Comparison of ENCODE assay signal across 29 cellular contexts in the genomic region with DNA sequence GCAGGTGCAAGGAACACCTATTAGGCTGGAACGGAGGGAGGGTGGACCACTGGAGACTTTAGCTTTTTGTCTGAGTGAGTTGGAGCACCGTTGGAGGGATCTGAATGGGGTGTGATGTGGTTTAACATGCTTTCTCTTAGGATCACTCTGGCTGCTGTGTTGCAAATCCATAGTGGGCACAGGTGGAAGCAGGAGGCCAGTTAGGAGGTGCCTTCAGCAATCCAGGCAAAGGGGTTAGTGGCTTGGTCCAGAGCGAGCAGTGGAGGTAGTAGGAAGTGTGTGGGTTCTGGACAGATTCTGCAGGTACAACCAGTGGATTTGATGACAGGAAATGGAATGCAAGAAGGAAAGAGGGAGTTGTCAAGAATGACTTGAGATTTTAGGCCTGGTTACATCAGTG.
DNase-seq lines count a peak whose midpoint lies in the region; ATAC-seq, FAIRE-seq and TF ChIP-seq lines count a peak whose summit lies in the region.
"Had no signal": no experiment of that assay in that cellular context is flagged by ENCODE, and none has a peak within 500 bp of the region (broad histone marks: within the 10 kb centered on the region; RNA-seq: fewer than 3 reads in every experiment).

No MANE protein-coding gene starts in this region.

- H3K27ac ChIP-seq in A549 (no peak overlapping the region), Panc1 (ENCODE audit: low read length) (no peak overlapping the region), iPS-20b (ENCODE audit: low read length) (peak overlapping the region; percentile 85), pancreas (peak overlapping the region in 1 of 4 donors; percentile 57), esophagus squamous epithelium (no peak overlapping the region)
- H3K27ac ChIP-seq: parathyroid adenoma, WERI-Rb-1 had no signal

- BruUV-seq in Panc1 (replicated peaks; lab: Mats Ljungman, UMichigan) = no TSS peak

- no peaks in the 10 kb centered on the region for H3K36me3 ChIP-seq in Panc1 (ENCODE audit: control insufficient read depth, insufficient read depth, low read length)
- H3K36me3 ChIP-seq in iPS-20b (ENCODE audit: insufficient read depth, low read depth, low read length) = peaks cover 19% of the 10 kb centered on the region
- H3K36me3 ChIP-seq in pancreas = no peaks in the 10 kb centered on the region
- H3K36me3 ChIP-seq in esophagus squamous epithelium = no peaks in the 10 kb centered on the region
- H3K36me3 ChIP-seq: upper lobe of left lung had no signal

- CTCF ChIA-PET in A549 (lab: Yijun Ruan, JAX) = no interaction called here
- CTCF ChIA-PET in Panc1 (lab: Charles Lee) = no interaction called here
- CTCF ChIA-PET in activated naive CD4-positive, alpha-beta T cell treated with anti-CD3 and anti-CD28 coated beads, Interleukin-2, amount 10 ng/mL, durations not matched to agents 7 days and 5 days (lab: Charles Lee) = no interaction called here

- H3K9ac ChIP-seq in iPS-20b (ENCODE audit: low read depth, low read length) = peak overlapping the region; percentile 60; the same call in 1 of the 2 replicates
- H3K9ac ChIP-seq: parathyroid adenoma, SK-N-SH had no signal

- TF ChIP-seq POLR2A in A549 (IDR thresholded peaks at IDR 0.05; ENCODE audit: low read length) (no peak), esophagus squamous epithelium (IDR thresholded peaks at IDR 0.05) (no peak)

- H3K4me3 Mint-ChIP-seq in activated naive CD4-positive, alpha-beta T cell treated with anti-CD3 and anti-CD28 coated beads, Interleukin-2, amount 10 ng/mL, durations not matched to agents 7 days and 5 days = no peak overlapping the region
- H3K4me3 Mint-ChIP-seq: activated naive CD8-positive, alpha-beta T cell; activated T-helper 17 cell treated with anti-CD3 and anti-CD28 coated beads, Interleukin-2, amount 50 U/mL, for 72 hours; naive thymus-derived CD4-positive, alpha-beta T cell had no signal

- TF ChIP-seq EP300 in A549 (IDR thresholded peaks at IDR 0.05) = no peak

- peaks cover 12% of the 10 kb centered on the region for H3K4me1 ChIP-seq in A549
- no peaks in the 10 kb centered on the region for H3K4me1 ChIP-seq in Panc1 (ENCODE audit: control insufficient read depth, insufficient read depth, low read length)
- peaks cover 56% of the 10 kb centered on the region for H3K4me1 ChIP-seq in iPS-20b (ENCODE audit: insufficient read depth, low read length)
- H3K4me1 ChIP-seq in pancreas = peaks cover 0 to 12% (median 5%) of the 10 kb centered on the region in 3 donors
- peaks cover 0 to 19% (median 6%) of the 10 kb centered on the region in 3 donors for H3K4me1 ChIP-seq in esophagus squamous epithelium
- H3K4me1 ChIP-seq: parathyroid adenoma had no signal

- H3K9me3 Mint-ChIP-seq in activated naive CD4-positive, alpha-beta T cell treated with anti-CD3 and anti-CD28 coated beads, Interleukin-2, amount 10 ng/mL, durations not matched to agents 7 days and 5 days = no peaks in the 10 kb centered on the region
- H3K9me3 Mint-ChIP-seq: activated T-helper 17 cell treated with anti-CD3 and anti-CD28 coated beads, Interleukin-2, amount 50 U/mL, for 72 hours; naive thymus-derived CD4-positive, alpha-beta T cell had no signal

- intact Hi-C loops in Panc1 (cut with micrococcal nuclease; ENCODE audit: unreplicated experiment) = no loop called here
- intact Hi-C loops in pancreas (cut with DNase I) = no loop called here
- intact Hi-C loops in esophagus squamous epithelium (cut with DNase I) = no loop called here

- ATAC-seq in A549 = peak; percentile 19 to 44; a peak in 4 of 6 replicates
- ATAC-seq in Panc1 = peak; percentile 42; the same call in 1 of the 2 replicates
- peak; percentile 27 to 57 (median 42) for ATAC-seq in pancreas
- ATAC-seq in HG02759 (IDR thresholded peaks at IDR 0.05; ENCODE audit: unreplicated experiment) = no peak
- ATAC-seq: activated T-helper 17 cell treated with anti-CD3 and anti-CD28 coated beads, Interleukin-2, amount 50 U/mL, for 72 hours; naive thymus-derived CD4-positive, alpha-beta T cell; sciatic nerve had no signal

- H3K27me3 ChIP-seq in Panc1 (ENCODE audit: control insufficient read depth, insufficient read depth, low read length) (no peaks in the 10 kb centered on the region), iPS-20b (ENCODE audit: insufficient read depth, low read length) (no peaks in the 10 kb centered on the region), pancreas (no peaks in the 10 kb centered on the region), esophagus squamous epithelium (no peaks in the 10 kb centered on the region)
- H3K27me3 ChIP-seq: upper lobe of left lung had no signal

- no peak for DNase-seq in A549 (ENCODE audit: low read depth in 1 of 2, low spot score in 1 of 2)
- no peak for DNase-seq in Panc1 (ENCODE audit: low read depth, low spot score)
- DNase-seq in pancreas = no peak
- DNase-seq in GOT3 (lab: John Stamatoyannopoulos, UW) = no peak
- no peak for DNase-seq in activated naive CD4-positive, alpha-beta T cell treated with anti-CD3 and anti-CD28 coated beads, Interleukin-2, amount 10 ng/mL, durations not matched to agents 7 days and 5 days
- no peak for DNase-seq in esophagus squamous epithelium (lab: John Stamatoyannopoulos, UW)
- DNase-seq: ACHN; activated CD4-positive, alpha-beta T cell treated with anti-CD3 and anti-CD28 coated beads, Interleukin-2, amount 50 U/mL, for 4 hours; activated CD8-positive, alpha-beta memory T cell treated with anti-CD3 and anti-CD28 coated beads, Interleukin-2, amount 50 U/mL, for 4 hours; cerebellar nuclear complex; COR-L47; DND-41; H7; head of caudate nucleus; naive thymus-derived CD4-positive, alpha-beta T cell; NCI-H2081; NCI-H226; NCI-H748 treated with DMSO at 0.1 percent for 48 hours; SK-N-SH; stimulated activated CD4-positive, alpha-beta T cell treated with anti-CD3 and anti-CD28 coated beads, Interleukin-4, amount 100 ng/mL, for 4 hours; stimulated activated naive CD4-positive, alpha-beta T cell; upper lobe of left lung; WERI-Rb-1 had no signal

- H3K27me3 Mint-ChIP-seq in activated naive CD4-positive, alpha-beta T cell treated with anti-CD3 and anti-CD28 coated beads, Interleukin-2, amount 10 ng/mL, durations not matched to agents 7 days and 5 days = no peaks in the 10 kb centered on the region
- H3K27me3 Mint-ChIP-seq: activated naive CD8-positive, alpha-beta T cell; activated T-helper 17 cell treated with anti-CD3 and anti-CD28 coated beads, Interleukin-2, amount 50 U/mL, for 72 hours; naive thymus-derived CD4-positive, alpha-beta T cell had no signal

- no peaks in the 10 kb centered on the region for H3K4me1 Mint-ChIP-seq in activated naive CD4-positive, alpha-beta T cell treated with anti-CD3 and anti-CD28 coated beads, Interleukin-2, amount 10 ng/mL, durations not matched to agents 7 days and 5 days
- H3K4me1 Mint-ChIP-seq: activated T-helper 17 cell treated with anti-CD3 and anti-CD28 coated beads, Interleukin-2, amount 50 U/mL, for 72 hours had no signal

- 94% methylated on average over 3 of the region's 3 CpGs for WGBS in A549 (ENCODE audit: missing lambda C conversion rate)
- 69 to 73% methylated on average over 3 of the region's 3 CpGs for WGBS in pancreas, 2 donors
- WGBS in esophagus squamous epithelium, 2 donors = 70 to 71% methylated on average over 3 of the region's 3 CpGs

- no peak overlapping the region; the same call in 2 of the 3 replicates for H3K4me2 ChIP-seq in A549
- H3K4me2 ChIP-seq: SK-N-SH had no signal

- H3K4me3 ChIP-seq in A549 (no peak overlapping the region), Panc1 (ENCODE audit: low read depth in 2 of 2, low read length in 2 of 2) (no peak overlapping the region), iPS-20b (ENCODE audit: low read length) (no peak overlapping the region), pancreas (no peak overlapping the region), esophagus squamous epithelium (no peak overlapping the region)
- H3K4me3 ChIP-seq: upper lobe of left lung had no signal

- in situ Hi-C loops in Panc1 (cut with HindIII; ENCODE audit: low pct_unique_long_range_greater_than_20kb, low sequenced_read_pairs) = no loop called here

- no peak for FAIRE-seq in A549 (lab: Jason Lieb, UNC)
- FAIRE-seq in pancreas (lab: Jason Lieb, UNC) = no peak

- POLR2A ChIA-PET in A549 (lab: Yijun Ruan, JAX) (no interaction called here), Panc1 (lab: Charles Lee) (no interaction called here)

- no peak overlapping the region for H3K27ac Mint-ChIP-seq in activated naive CD4-positive, alpha-beta T cell treated with anti-CD3 and anti-CD28 coated beads, Interleukin-2, amount 10 ng/mL, durations not matched to agents 7 days and 5 days
- H3K27ac Mint-ChIP-seq: activated naive CD8-positive, alpha-beta T cell; activated T-helper 17 cell treated with anti-CD3 and anti-CD28 coated beads, Interleukin-2, amount 50 U/mL, for 72 hours; naive thymus-derived CD4-positive, alpha-beta T cell had no signal

- H3K36me3 Mint-ChIP-seq in activated naive CD4-positive, alpha-beta T cell treated with anti-CD3 and anti-CD28 coated beads, Interleukin-2, amount 10 ng/mL, durations not matched to agents 7 days and 5 days = no peaks in the 10 kb centered on the region
- H3K36me3 Mint-ChIP-seq: activated naive CD8-positive, alpha-beta T cell had no signal

- H3K9me3 ChIP-seq in A549 = no peaks in the 10 kb centered on the region
- no peaks in the 10 kb centered on the region for H3K9me3 ChIP-seq in Panc1 (ENCODE audit: control insufficient read depth, insufficient read depth, low read depth, low read length)
- no peaks in the 10 kb centered on the region for H3K9me3 ChIP-seq in iPS-20b (ENCODE audit: insufficient read depth, low read depth, low read length)
- H3K9me3 ChIP-seq in pancreas = no peaks in the 10 kb centered on the region
- no peaks in the 10 kb centered on the region for H3K9me3 ChIP-seq in esophagus squamous epithelium
- H3K9me3 ChIP-seq: SK-N-SH, upper lobe of left lung had no signal

- no peak for TF ChIP-seq RAD21 in A549 (conservative IDR thresholded peaks at IDR 0.05 in 1 of 2, IDR thresholded peaks at IDR 0.05 in 1 of 2)

- no peak for TF ChIP-seq CTCF in A549 (IDR thresholded peaks at IDR 0.05)
- no peak for TF ChIP-seq CTCF in Panc1 (IDR thresholded peaks at IDR 0.05)
- TF ChIP-seq CTCF in pancreas (IDR thresholded peaks at IDR 0.05) = no peak
- TF ChIP-seq CTCF in esophagus squamous epithelium (IDR thresholded peaks at IDR 0.05) = no peak

TF ChIP-seq in A549, 52 proteins besides CTCF, POLR2A, EP300 and RAD21 (continues in another document):
- TF ChIP-seq ZNF302 (CRISPR knock-in tag; IDR thresholded peaks at IDR 0.05) = no peak
- TF ChIP-seq KDM5A (IDR thresholded peaks at IDR 0.05) = no peak
- TF ChIP-seq, protein P1, sequence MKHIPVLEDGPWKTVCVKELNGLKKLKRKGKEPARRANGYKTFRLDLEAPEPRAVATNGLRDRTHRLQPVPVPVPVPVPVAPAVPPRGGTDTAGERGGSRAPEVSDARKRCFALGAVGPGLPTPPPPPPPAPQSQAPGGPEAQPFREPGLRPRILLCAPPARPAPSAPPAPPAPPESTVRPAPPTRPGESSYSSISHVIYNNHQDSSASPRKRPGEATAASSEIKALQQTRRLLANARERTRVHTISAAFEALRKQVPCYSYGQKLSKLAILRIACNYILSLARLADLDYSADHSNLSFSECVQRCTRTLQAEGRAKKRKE (CRISPR knock-in tag; IDR thresholded peaks at IDR 0.05; ENCODE audit: low read depth) = no peak
- TF ChIP-seq, protein P2, sequence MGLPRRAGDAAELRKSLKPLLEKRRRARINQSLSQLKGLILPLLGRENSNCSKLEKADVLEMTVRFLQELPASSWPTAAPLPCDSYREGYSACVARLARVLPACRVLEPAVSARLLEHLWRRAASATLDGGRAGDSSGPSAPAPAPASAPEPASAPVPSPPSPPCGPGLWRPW (IDR thresholded peaks at IDR 0.05) = no peak
